32 cellular contexts compared by ENCODE assay signal in genomic region chr2:54050445-54050844, GRCh38.
"Had no signal": no experiment of that assay in that cellular context is flagged by ENCODE, and none has a peak within 500 bp of the region (broad histone marks: within the 10 kb centered on the region; RNA-seq: fewer than 3 reads in every experiment).

No MANE protein-coding gene starts in this region.

- ATAC-seq: activated CD8-positive, alpha-beta T cell treated with anti-CD3 and anti-CD28 coated beads for 36 hours; activated naive CD4-positive, alpha-beta T cell treated with anti-CD3 and anti-CD28 coated beads, Interleukin-2, amount 50 U/mL, for 72 hours; activated T-cell treated with anti-CD3 and anti-CD28 coated beads, Interleukin-2, amount 50 U/mL, for 4 hours; activated T-cell treated with anti-CD3 and anti-CD28 coated beads, Interleukin-2, amount 50 U/mL, for 72 hours; activated T-helper 17 cell treated with anti-CD3 and anti-CD28 coated beads, Interleukin-2, amount 50 U/mL, for 72 hours had no signal

- FAIRE-seq: bronchial epithelial cell, TTC549 had no signal

- H3K4me3 ChIP-seq: adrenal gland, cardiac muscle cell had no signal

- H3K36me3 ChIP-seq: adrenal gland, cardiac muscle cell had no signal

- H3K27me3 ChIP-seq: adrenal gland, cardiac muscle cell had no signal

- H3K27ac ChIP-seq: adrenal gland, cardiac muscle cell, VCaP had no signal

- DNase-seq: activated B cell treated with CpG ODN at 0.5 μM for 24 hours; activated CD4-positive, alpha-beta memory T cell treated with anti-CD3 and anti-CD28 coated beads for 36 hours; activated CD4-positive, alpha-beta T cell treated with anti-CD3 and anti-CD28 coated beads for 4 hours; activated CD4-positive, alpha-beta T cell treated with anti-CD3 and anti-CD28 coated beads, Interleukin-2, amount 10 ng/mL, durations not matched to agents 24 days and 14 days; activated CD4-positive, alpha-beta T cell treated with anti-CD3 and anti-CD28 coated beads, Interleukin-2, amount 50 U/mL, for 1 hour; activated CD4-positive, alpha-beta T cell treated with anti-CD3 and anti-CD28 coated beads, Interleukin-2, amount 50 U/mL, for 4 hours; activated CD4-positive, CD25-positive, alpha-beta regulatory T cell treated with anti-CD3 and anti-CD28 coated beads, Interleukin-2, amount 50 U/mL, for 72 hours; activated CD8-positive, alpha-beta memory T cell treated with anti-CD3 and anti-CD28 coated beads, Interleukin-2, amount 50 U/mL, for 4 hours; activated CD8-positive, alpha-beta T cell treated with anti-CD3 and anti-CD28 coated beads for 36 hours; activated effector memory CD4-positive, alpha-beta T cell treated with anti-CD3 and anti-CD28 coated beads, Interleukin-2, amount 50 U/mL, for 16 hours; activated gamma-delta T cell treated with Interleukin-2 at 50 U/mL for 16 hours; activated naive CD4-positive, alpha-beta T cell; activated naive CD4-positive, alpha-beta T cell treated with anti-CD3 and anti-CD28 coated beads for 36 hours; activated naive CD4-positive, alpha-beta T cell treated with anti-CD3 and anti-CD28 coated beads, Interleukin-2, amount 50 U/mL, for 16 hours; activated naive CD8-positive, alpha-beta T cell treated with anti-CD3 and anti-CD28 coated beads for 36 hours; activated T-cell treated with anti-CD3 and anti-CD28 coated beads for 4 hours; activated T-cell treated with anti-CD3 and anti-CD28 coated beads, Interleukin-2, amount 50 U/mL, for 1 hour; activated T-cell treated with anti-CD3 and anti-CD28 coated beads, Interleukin-2, amount 50 U/mL, for 4 hours; activated T-cell treated with anti-CD3 and anti-CD28 coated beads, Interleukin-2, amount 50 U/mL, for 72 hours; adrenal gland; amniotic stem cell; aorta; cerebellar nuclear complex; T-helper 1 cell; T-helper 2 cell; T-helper 9 cell had no signal

- H3K4me1 ChIP-seq: adrenal gland had no signal

- H3K9me3 ChIP-seq: adrenal gland had no signal
